In genomic region chr4:40388248-40388647, GRCh38 we compare ENCODE assay signal across 1 cellular context.
TF ChIP-seq lines count a peak whose summit lies in the region.

No MANE protein-coding gene starts in this region.

TF ChIP-seq in IMR-90, 13 proteins besides CTCF, POLR2A, EP300 and RAD21:
- TF ChIP-seq CEBPB (IDR thresholded peaks at IDR 0.05; ENCODE audit: low read depth, low read length) (no peak), CHD1 (IDR thresholded peaks at IDR 0.05; ENCODE audit: low read depth, low read length) (no peak), RCOR1 (IDR thresholded peaks at IDR 0.05; ENCODE audit: insufficient replicate concordance, low read length) (no peak), MAZ (IDR thresholded peaks at IDR 0.05; ENCODE audit: borderline replicate concordance, low read depth, low read length) (no peak), MXI1 (IDR thresholded peaks at IDR 0.05; ENCODE audit: borderline replicate concordance, low read depth, low read length) (no peak), RFX5 (IDR thresholded peaks at IDR 0.05; ENCODE audit: low read depth, low read length) (no peak), MAFK (IDR thresholded peaks at IDR 0.05; ENCODE audit: low read depth, low read length) (no peak), BHLHE40 (IDR thresholded peaks at IDR 0.05; ENCODE audit: low read depth, low read length) (no peak), FOS (IDR thresholded peaks at IDR 0.05; ENCODE audit: low read depth, low read length) (no peak)
- TF ChIP-seq, protein P1, sequence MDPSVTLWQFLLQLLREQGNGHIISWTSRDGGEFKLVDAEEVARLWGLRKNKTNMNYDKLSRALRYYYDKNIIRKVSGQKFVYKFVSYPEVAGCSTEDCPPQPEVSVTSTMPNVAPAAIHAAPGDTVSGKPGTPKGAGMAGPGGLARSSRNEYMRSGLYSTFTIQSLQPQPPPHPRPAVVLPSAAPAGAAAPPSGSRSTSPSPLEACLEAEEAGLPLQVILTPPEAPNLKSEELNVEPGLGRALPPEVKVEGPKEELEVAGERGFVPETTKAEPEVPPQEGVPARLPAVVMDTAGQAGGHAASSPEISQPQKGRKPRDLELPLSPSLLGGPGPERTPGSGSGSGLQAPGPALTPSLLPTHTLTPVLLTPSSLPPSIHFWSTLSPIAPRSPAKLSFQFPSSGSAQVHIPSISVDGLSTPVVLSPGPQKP (IDR thresholded peaks at IDR 0.05; ENCODE audit: borderline replicate concordance, low read depth, low read length), result no peak
